Comparison of ENCODE assay signal across 2 cellular contexts in the genomic region with DNA sequence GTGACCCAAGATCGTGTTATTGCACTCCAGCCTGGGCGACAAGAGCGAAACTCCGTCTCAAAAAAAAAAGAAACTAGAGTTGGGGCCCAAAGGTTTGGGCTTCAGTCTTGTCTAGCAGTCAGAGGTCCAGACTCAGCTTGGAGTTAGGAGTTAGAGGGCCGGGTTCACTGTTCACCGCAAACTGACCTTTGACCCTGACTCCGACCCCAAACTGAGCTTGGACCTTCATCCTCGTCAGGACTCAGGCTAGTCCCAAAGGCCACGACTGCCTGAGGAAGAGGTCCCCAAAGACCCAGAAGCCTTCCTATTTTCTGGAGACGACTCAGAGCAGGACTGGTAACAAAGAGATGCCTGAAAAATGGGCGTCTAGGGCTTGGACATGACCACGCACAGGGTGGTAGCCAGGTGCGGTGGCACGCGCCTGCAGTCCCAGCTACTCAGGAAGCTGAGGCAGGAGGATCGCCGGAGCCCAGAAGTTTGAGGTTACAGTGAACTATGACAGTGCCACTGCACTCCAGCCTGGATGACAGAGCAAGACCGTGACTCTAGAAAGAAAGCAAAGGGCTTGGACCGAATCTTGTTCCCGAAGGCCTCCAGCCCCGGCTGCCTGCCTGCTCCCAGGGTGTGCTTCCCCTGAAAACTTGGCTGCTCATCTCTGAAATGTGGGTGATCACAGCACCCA.
TF ChIP-seq lines count a peak whose summit lies in the region.

No MANE protein-coding gene starts in this region.

TF ChIP-seq in IMR-90, 13 proteins besides CTCF, POLR2A, EP300 and RAD21:
- no peak for TF ChIP-seq CEBPB (IDR thresholded peaks at IDR 0.05; ENCODE audit: low read depth, low read length)
- TF ChIP-seq, protein P1, sequence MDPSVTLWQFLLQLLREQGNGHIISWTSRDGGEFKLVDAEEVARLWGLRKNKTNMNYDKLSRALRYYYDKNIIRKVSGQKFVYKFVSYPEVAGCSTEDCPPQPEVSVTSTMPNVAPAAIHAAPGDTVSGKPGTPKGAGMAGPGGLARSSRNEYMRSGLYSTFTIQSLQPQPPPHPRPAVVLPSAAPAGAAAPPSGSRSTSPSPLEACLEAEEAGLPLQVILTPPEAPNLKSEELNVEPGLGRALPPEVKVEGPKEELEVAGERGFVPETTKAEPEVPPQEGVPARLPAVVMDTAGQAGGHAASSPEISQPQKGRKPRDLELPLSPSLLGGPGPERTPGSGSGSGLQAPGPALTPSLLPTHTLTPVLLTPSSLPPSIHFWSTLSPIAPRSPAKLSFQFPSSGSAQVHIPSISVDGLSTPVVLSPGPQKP (IDR thresholded peaks at IDR 0.05; ENCODE audit: borderline replicate concordance, low read depth, low read length) = no peak
- no peak for TF ChIP-seq MAZ (IDR thresholded peaks at IDR 0.05; ENCODE audit: borderline replicate concordance, low read depth, low read length)
- no peak for TF ChIP-seq NFE2L2 (IDR thresholded peaks at IDR 0.05; ENCODE audit: low read depth, low read length)
- TF ChIP-seq SMC3 (IDR thresholded peaks at IDR 0.05; ENCODE audit: low read depth, low read length) = no peak
- TF ChIP-seq CHD1 (IDR thresholded peaks at IDR 0.05; ENCODE audit: low read depth, low read length) = no peak
- no peak for TF ChIP-seq FOS (IDR thresholded peaks at IDR 0.05; ENCODE audit: low read depth, low read length)
- no peak for TF ChIP-seq RCOR1 (IDR thresholded peaks at IDR 0.05; ENCODE audit: insufficient replicate concordance, low read length)
- no peak for TF ChIP-seq MAFK (IDR thresholded peaks at IDR 0.05; ENCODE audit: low read depth, low read length)
- no peak for TF ChIP-seq RFX5 (IDR thresholded peaks at IDR 0.05; ENCODE audit: low read depth, low read length)
- TF ChIP-seq MXI1 (IDR thresholded peaks at IDR 0.05; ENCODE audit: borderline replicate concordance, low read depth, low read length) = no peak
- TF ChIP-seq, protein P2, sequence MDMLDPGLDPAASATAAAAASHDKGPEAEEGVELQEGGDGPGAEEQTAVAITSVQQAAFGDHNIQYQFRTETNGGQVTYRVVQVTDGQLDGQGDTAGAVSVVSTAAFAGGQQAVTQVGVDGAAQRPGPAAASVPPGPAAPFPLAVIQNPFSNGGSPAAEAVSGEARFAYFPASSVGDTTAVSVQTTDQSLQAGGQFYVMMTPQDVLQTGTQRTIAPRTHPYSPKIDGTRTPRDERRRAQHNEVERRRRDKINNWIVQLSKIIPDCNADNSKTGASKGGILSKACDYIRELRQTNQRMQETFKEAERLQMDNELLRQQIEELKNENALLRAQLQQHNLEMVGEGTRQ (IDR thresholded peaks at IDR 0.05; ENCODE audit: low read depth, low read length) = no peak
- no peak for TF ChIP-seq BHLHE40 (IDR thresholded peaks at IDR 0.05; ENCODE audit: low read depth, low read length)

TF ChIP-seq in K562, 482 proteins besides CTCF, POLR2A, EP300 and RAD21:
- no peak for TF ChIP-seq ZNF780A (CRISPR knock-in tag; IDR thresholded peaks at IDR 0.05)
- no peak for TF ChIP-seq BRD4 (IDR thresholded peaks at IDR 0.05)
- no peak for TF ChIP-seq PPARD (CRISPR knock-in tag; IDR thresholded peaks at IDR 0.05)
- TF ChIP-seq, protein P1 (CRISPR knock-in tag; IDR thresholded peaks at IDR 0.05) = no peak
- no peak for TF ChIP-seq IFI16 (CRISPR knock-in tag; IDR thresholded peaks at IDR 0.05)
- TF ChIP-seq, protein P3, sequence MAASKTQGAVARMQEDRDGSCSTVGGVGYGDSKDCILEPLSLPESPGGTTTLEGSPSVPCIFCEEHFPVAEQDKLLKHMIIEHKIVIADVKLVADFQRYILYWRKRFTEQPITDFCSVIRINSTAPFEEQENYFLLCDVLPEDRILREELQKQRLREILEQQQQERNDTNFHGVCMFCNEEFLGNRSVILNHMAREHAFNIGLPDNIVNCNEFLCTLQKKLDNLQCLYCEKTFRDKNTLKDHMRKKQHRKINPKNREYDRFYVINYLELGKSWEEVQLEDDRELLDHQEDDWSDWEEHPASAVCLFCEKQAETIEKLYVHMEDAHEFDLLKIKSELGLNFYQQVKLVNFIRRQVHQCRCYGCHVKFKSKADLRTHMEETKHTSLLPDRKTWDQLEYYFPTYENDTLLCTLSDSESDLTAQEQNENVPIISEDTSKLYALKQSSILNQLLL (CRISPR knock-in tag; IDR thresholded peaks at IDR 0.05; ENCODE audit: borderline replicate concordance) = no peak
- TF ChIP-seq RBM22 (IDR thresholded peaks at IDR 0.05; ENCODE audit: low read depth, low read length, poor library complexity, severe bottlenecking) = no peak
- no peak for TF ChIP-seq HNRNPUL1 (IDR thresholded peaks at IDR 0.05; ENCODE audit: low read length)
- no peak for TF ChIP-seq ZNF124 (CRISPR knock-in tag; IDR thresholded peaks at IDR 0.05)
- TF ChIP-seq ZBTB7A (IDR thresholded peaks at IDR 0.05; ENCODE audit: borderline replicate concordance, control insufficient read depth, low read depth, low read length) = no peak
